In genomic region chr20:36399969-36400545, GRCh38 we compare ENCODE assay signal across 7 cellular contexts.
"Had no signal": no experiment of that assay in that cellular context is flagged by ENCODE, and none has a peak within 500 bp of the region (broad histone marks: within the 10 kb centered on the region; RNA-seq: fewer than 3 reads in every experiment).

No MANE protein-coding gene starts in this region.

- H3K9me3 ChIP-seq: ovary, testis, upper lobe of left lung had no signal

- H3K27ac ChIP-seq: cardiac muscle cell, ovary, testis, upper lobe of left lung had no signal

- DNase-seq: activated T-cell treated with anti-CD3 and anti-CD28 coated beads, Interleukin-2, amount 50 U/mL, for 4 hours; kidney glomerular epithelial cell; left ventricle myocardium superior; ovary; upper lobe of left lung had no signal

- H3K27me3 ChIP-seq: cardiac muscle cell, ovary, testis, upper lobe of left lung had no signal

- H3K4me3 ChIP-seq: cardiac muscle cell, ovary, testis, upper lobe of left lung had no signal

- H3K36me3 ChIP-seq: cardiac muscle cell, ovary, upper lobe of left lung had no signal

- H3K4me1 ChIP-seq: testis had no signal
